In genomic region chr1:204650911-204651570, GRCh38 we compare ENCODE assay signal across 19 cellular contexts. TPM values are rescaled to one million over a fixed set of nuclear protein-coding genes. Genes with fewer than 3 reads are reported as not detected.
DNase-seq lines count a peak whose midpoint lies in the region; TF ChIP-seq lines count a peak whose summit lies in the region.
"Had no signal": no experiment of that assay in that cellular context is flagged by ENCODE, and none has a peak within 500 bp of the region (broad histone marks: within the 10 kb centered on the region; RNA-seq: fewer than 3 reads in every experiment).

No MANE protein-coding gene starts in this region.

- no peaks in the 10 kb centered on the region for H3K27me3 Mint-ChIP-seq in brain

- H3K9ac ChIP-seq in GM23248 (no peak overlapping the region), mucosa of rectum (ENCODE audit: low read depth in 1 of 2, low read length in 2 of 2) (peak overlapping the region in 1 of 2 donors; percentile 42)

- H3K4me2 ChIP-seq in GM23248 (ENCODE audit: unreplicated experiment), result no peak overlapping the region

- no peaks in the 10 kb centered on the region for H4K20me1 ChIP-seq in GM23248 (ENCODE audit: insufficient read depth)

- H3K27me3 ChIP-seq in BE2C, result no peaks in the 10 kb centered on the region
- H3K27me3 ChIP-seq in GM23248 (replicated peaks; ENCODE audit: insufficient read depth), result peaks cover 57% of the 10 kb centered on the region
- no peaks in the 10 kb centered on the region for H3K27me3 ChIP-seq in mucosa of rectum (ENCODE audit: control insufficient read depth in 2 of 2, insufficient read depth in 2 of 2, low read length in 2 of 2)
- no peaks in the 10 kb centered on the region for H3K27me3 ChIP-seq in uterus
- H3K27me3 ChIP-seq: adrenal gland, gastroesophageal sphincter had no signal

- H3K79me2 ChIP-seq in GM23248 (ENCODE audit: insufficient read depth), result no peaks in the 10 kb centered on the region

- H3K36me3 ChIP-seq in BE2C (no peaks in the 10 kb centered on the region), GM23248 (ENCODE audit: low read depth) (no peaks in the 10 kb centered on the region), mucosa of rectum (ENCODE audit: control insufficient read depth in 2 of 2, insufficient read depth in 2 of 2, low read length in 2 of 2) (no peaks in the 10 kb centered on the region), uterus (no peaks in the 10 kb centered on the region)
- H3K36me3 ChIP-seq: adrenal gland, cardiac muscle cell, gastroesophageal sphincter had no signal

- 11% methylated on average over 7 of the region's 7 CpGs for WGBS in GM23248 (ENCODE audit: low coverage in 1 of 2, low lambda C conversion rate in 2 of 2, missing lambda C conversion rate in 2 of 2), 2 experiments

- no peak for TF ChIP-seq CTCF in BE2C (IDR thresholded peaks at IDR 0.05; ENCODE audit: low read depth, low read length)
- TF ChIP-seq CTCF in brain (conservative IDR thresholded peaks at IDR 0.05), result no peak
- no peak for TF ChIP-seq CTCF in uterus (IDR thresholded peaks at IDR 0.05)

- H3K4me3 Mint-ChIP-seq in brain, result peak overlapping the region in 2 of 5 experiments; percentile 5 to 17
- H3K4me3 Mint-ChIP-seq: neural crest cell; T-helper 1 cell treated with Interleukin-12 subunit alpha and Interleukin-12 subunit beta and Interleukin-4 antibody, amounts not matched to agents 30 μg/mL and 1 μg/mL, for 36 hours had no signal

- no peaks in the 10 kb centered on the region for H3K9me3 Mint-ChIP-seq in brain
- H3K9me3 Mint-ChIP-seq: neural crest cell; T-helper 1 cell treated with Interleukin-12 subunit alpha and Interleukin-12 subunit beta and Interleukin-4 antibody, amounts not matched to agents 30 μg/mL and 1 μg/mL, for 36 hours had no signal

- H3K27ac ChIP-seq in GM23248, result no peak overlapping the region
- peak overlapping the region; percentile 77 to 78 for H3K27ac ChIP-seq in mucosa of rectum (ENCODE audit: low read depth in 2 of 2, low read length in 2 of 2)
- H3K27ac ChIP-seq in uterus, result no peak overlapping the region
- H3K27ac ChIP-seq: cardiac muscle cell, psoas muscle had no signal

- H2AFZ ChIP-seq in GM23248, result no peak overlapping the region

- no peak for TF ChIP-seq POLR2A in uterus (IDR thresholded peaks at IDR 0.05)

- H3K4me3 ChIP-seq in BE2C (ENCODE audit: low read depth, low read length) (no peak overlapping the region), GM23248 (no peak overlapping the region), mucosa of rectum (ENCODE audit: low read length in 2 of 2) (peak overlapping the region; percentile 51 to 63), uterus (no peak overlapping the region)
- H3K4me3 ChIP-seq: adrenal gland, cardiac muscle cell, gastroesophageal sphincter, psoas muscle had no signal

- DNase-seq in BE2C, result peak; percentile 24
- DNase-seq in GM23248, result peak; percentile 52
- DNase-seq in stimulated activated CD4-positive, alpha-beta T cell treated with anti-CD3 and anti-CD28 coated beads, Interleukin-2, amount 100 ng/mL, for 24 hours, result no peak
- no peak for DNase-seq in DMS53 (lab: John Stamatoyannopoulos, UW)
- no peak for DNase-seq in uterus
- DNase-seq in AG08396 (ENCODE audit: low spot score), result no peak
- DNase-seq: activated CD4-positive, alpha-beta T cell treated with anti-CD3 and anti-CD28 coated beads, Interleukin-2, amount 50 U/mL, for 1 hour; activated gamma-delta T cell treated with Interleukin-2 at 50 U/mL for 16 hours; adrenal gland; erythroblast; NCI-H526 treated with DMSO at 0.1 percent for 48 hours; psoas muscle had no signal

- intact Hi-C loops in uterus (cut with DNase I; ENCODE audit: low total_unique reads), result no loop called here

- no peaks in the 10 kb centered on the region for H3K9me2 ChIP-seq in GM23248 (ENCODE audit: insufficient read depth)

- H3K36me3 Mint-ChIP-seq in brain, result no peaks in the 10 kb centered on the region

- peaks cover 42% of the 10 kb centered on the region for H3K4me1 ChIP-seq in BE2C
- no peaks in the 10 kb centered on the region for H3K4me1 ChIP-seq in GM23248 (ENCODE audit: insufficient read depth)
- H3K4me1 ChIP-seq in mucosa of rectum (ENCODE audit: control insufficient read depth in 2 of 2, insufficient read depth in 2 of 2, low read length in 2 of 2), result peaks cover 46 to 47% of the 10 kb centered on the region in 2 donors
- H3K4me1 ChIP-seq in uterus, result no peaks in the 10 kb centered on the region
- H3K4me1 ChIP-seq: psoas muscle had no signal

- peak overlapping the region; percentile 4 to 92 (median 61) for H3K27ac Mint-ChIP-seq in brain
- H3K27ac Mint-ChIP-seq: T-helper 1 cell treated with Interleukin-12 subunit alpha and Interleukin-12 subunit beta and Interleukin-4 antibody, amounts not matched to agents 30 μg/mL and 1 μg/mL, for 36 hours had no signal

- in situ Hi-C loops in GM23248 (cut with MboI), result no loop called here

- H3F3A ChIP-seq in GM23248 (ENCODE audit: insufficient read depth), result peaks cover 4% of the 10 kb centered on the region; the same call in 1 of the 2 replicates

- no peaks in the 10 kb centered on the region for H3K9me3 ChIP-seq in BE2C
- H3K9me3 ChIP-seq in GM23248 (ENCODE audit: low read depth), result no peaks in the 10 kb centered on the region
- H3K9me3 ChIP-seq in mucosa of rectum (ENCODE audit: control insufficient read depth in 2 of 2, low read length in 2 of 2), result no peaks in the 10 kb centered on the region
- H3K9me3 ChIP-seq in uterus, result no peaks in the 10 kb centered on the region
- H3K9me3 ChIP-seq: adrenal gland, gastroesophageal sphincter, psoas muscle had no signal

- H3K4me1 Mint-ChIP-seq in brain, result peaks cover 66% of the 10 kb centered on the region

RNA-seq across cellular contexts. Expression of gene LRRN2, which starts 34.5 kb away (rescaled TPM):
- 31.0 TPM for polyA plus RNA-seq in BE2C (2012; ENCODE audit: insufficient read depth, insufficient read length, low read depth)
- 0.22 TPM in 1 of 2 replicates, not detected in the other for total RNA-seq in GM23248 (2014; rRNA removed; shearing (Covaris generic))
- polyA plus RNA-seq in GM23248 (2016; fragmentation: Nextera tagmentation; extraction: Ambion mirVana) (not detected in 2 replicates), brain (ENCODE audit: insufficient read depth, low read depth, low replicate concordance) (9.2 TPM)
- total RNA-seq in uterus, result 1 to 10 TPM; 1.3 to 5.5 (median 3.9) TPM
- total RNA-seq: HepG2 had no signal
- polyA plus RNA-seq: HepG2 had no signal

Comparison
In these comparisons a context has a peak if more than half of its experiments do, and no peak if none do; other contexts are left out.
1. DNase-seq: peak in BE2C (single experiment) and GM23248 (single experiment); none in stimulated activated CD4-positive, alpha-beta T cell treated with anti-CD3 and anti-CD28 coated beads, Interleukin-2, amount 100 ng/mL, for 24 hours (0 of 2), DMS53 (single experiment), uterus (0 of 2) and AG08396 (single experiment).
2. H3K4me3 ChIP-seq: peak in mucosa of rectum (2 of 2); none in BE2C (single experiment), GM23248 (single experiment) and uterus (0 of 2).
3. H3K27ac ChIP-seq: peak in mucosa of rectum (2 of 2); none in GM23248 (single experiment) and uterus (0 of 2).